Comparison of ENCODE assay signal across 19 cellular contexts in the genomic region with DNA sequence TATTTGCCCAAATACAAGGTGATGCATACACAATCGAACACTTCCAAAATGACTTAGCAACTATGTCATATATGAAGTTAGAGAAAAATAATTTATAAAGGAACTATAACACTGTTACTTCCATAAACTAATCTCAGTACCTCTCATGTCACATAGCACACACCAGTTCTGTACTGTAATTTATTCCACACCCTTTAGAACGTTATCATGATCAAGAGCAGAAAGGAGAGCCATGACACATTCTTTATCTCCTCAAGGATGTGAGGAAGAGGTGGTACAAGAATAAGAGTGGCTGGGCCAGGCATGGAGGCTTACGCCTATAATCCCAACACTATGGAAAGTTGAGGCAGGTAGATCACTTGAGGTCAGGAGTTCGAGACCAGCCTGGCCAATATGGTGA. TPM values are rescaled to one million over a fixed set of nuclear protein-coding genes. Genes with fewer than 3 reads are reported as not detected.
DNase-seq lines count a peak whose midpoint lies in the region; ATAC-seq, FAIRE-seq and TF ChIP-seq lines count a peak whose summit lies in the region.
"Had no signal": no experiment of that assay in that cellular context is flagged by ENCODE, and none has a peak within 500 bp of the region (broad histone marks: within the 10 kb centered on the region; RNA-seq: fewer than 3 reads in every experiment).

No MANE protein-coding gene starts in this region.

- no peak for TF ChIP-seq RAD21 in K562 (CRISPR knock-in tag; conservative IDR thresholded peaks at IDR 0.05 in 1 of 2, IDR thresholded peaks at IDR 0.05 in 1 of 2)

- no peaks in the 10 kb centered on the region for H3K27me3 Mint-ChIP-seq in stimulated activated naive CD8-positive, alpha-beta T cell treated with anti-CD3 and anti-CD28 coated beads, Interleukin-15, Interleukin-2, amounts not matched to agents 100 ng/mL and 50 ng/mL, for 24 hours
- H3K27me3 Mint-ChIP-seq in stimulated activated naive CD8-positive, alpha-beta T cell treated with anti-CD3 and anti-CD28 coated beads, Interleukin-15, amount 100 ng/mL, for 72 hours, result no peaks in the 10 kb centered on the region
- H3K27me3 Mint-ChIP-seq in naive B cell, result no peaks in the 10 kb centered on the region
- no peaks in the 10 kb centered on the region for H3K27me3 Mint-ChIP-seq in CD8-positive, alpha-beta memory T cell
- no peaks in the 10 kb centered on the region for H3K27me3 Mint-ChIP-seq in stimulated activated memory B cell treated with anti-CD40 and anti-IgM and Interleukin-4, amounts not matched to agents 10 μg/mL and 1 μg/mL and 100 μg/mL, for 72 hours

- H3K27ac Mint-ChIP-seq in stimulated activated naive CD8-positive, alpha-beta T cell treated with anti-CD3 and anti-CD28 coated beads, Interleukin-15, Interleukin-2, amounts not matched to agents 100 ng/mL and 50 ng/mL, for 24 hours, result peak overlapping the region; percentile 57
- H3K27ac Mint-ChIP-seq in stimulated activated naive CD8-positive, alpha-beta T cell treated with anti-CD3 and anti-CD28 coated beads, Interleukin-15, amount 100 ng/mL, for 72 hours, result peak overlapping the region in 1 of 2 donors; percentile 50
- peak overlapping the region in 4 of 6 donors; percentile 8 to 87 (median 40) for H3K27ac Mint-ChIP-seq in naive B cell
- H3K27ac Mint-ChIP-seq in CD8-positive, alpha-beta memory T cell, result peak overlapping the region in 2 of 8 donors; percentile 9 to 43
- no peak overlapping the region for H3K27ac Mint-ChIP-seq in stimulated activated memory B cell treated with anti-CD40 and anti-IgM and Interleukin-4, amounts not matched to agents 10 μg/mL and 1 μg/mL and 100 μg/mL, for 72 hours

- H2AFZ ChIP-seq in K562 (ENCODE audit: low read depth, low read length), result no peak overlapping the region

- H3K4me2 ChIP-seq in K562 (ENCODE audit: insufficient read depth, low read length), result no peak overlapping the region; the same call in 1 of the 2 replicates
- H3K4me2 ChIP-seq: KMS-11 had no signal

- no peak for ATAC-seq in stimulated activated naive CD8-positive, alpha-beta T cell treated with anti-CD3 and anti-CD28 coated beads, Interleukin-15, amount 100 ng/mL, for 72 hours
- ATAC-seq in K562, result peak; percentile 35
- no peak for ATAC-seq in naive B cell (ENCODE audit: low read depth in 2 of 2)
- ATAC-seq in esophagus mucosa, result no peak
- ATAC-seq in stimulated activated memory B cell treated with anti-CD40 and anti-IgM and Interleukin-4, amounts not matched to agents 10 μg/mL and 1 μg/mL and 100 μg/mL, for 72 hours, result no peak

- H3K4me1 Mint-ChIP-seq in stimulated activated naive CD8-positive, alpha-beta T cell treated with anti-CD3 and anti-CD28 coated beads, Interleukin-15, Interleukin-2, amounts not matched to agents 100 ng/mL and 50 ng/mL, for 24 hours (ENCODE audit: low read depth), result peaks cover 73% of the 10 kb centered on the region
- peaks cover 53% of the 10 kb centered on the region for H3K4me1 Mint-ChIP-seq in stimulated activated naive CD8-positive, alpha-beta T cell treated with anti-CD3 and anti-CD28 coated beads, Interleukin-15, amount 100 ng/mL, for 72 hours
- H3K4me1 Mint-ChIP-seq in naive B cell, result peaks cover 27 to 58% (median 57%) of the 10 kb centered on the region in 3 donors
- H3K4me1 Mint-ChIP-seq in CD8-positive, alpha-beta memory T cell, result peaks cover 58 to 80% (median 78%) of the 10 kb centered on the region in 3 donors
- peaks cover 78% of the 10 kb centered on the region for H3K4me1 Mint-ChIP-seq in stimulated activated memory B cell treated with anti-CD40 and anti-IgM and Interleukin-4, amounts not matched to agents 10 μg/mL and 1 μg/mL and 100 μg/mL, for 72 hours

- TF ChIP-seq EP300 in K562 (IDR thresholded peaks at IDR 0.05; ENCODE audit: low read length), result no peak

- H3K9me3 Mint-ChIP-seq in stimulated activated naive CD8-positive, alpha-beta T cell treated with anti-CD3 and anti-CD28 coated beads, Interleukin-15, Interleukin-2, amounts not matched to agents 100 ng/mL and 50 ng/mL, for 24 hours, result no peaks in the 10 kb centered on the region
- H3K9me3 Mint-ChIP-seq in stimulated activated naive CD8-positive, alpha-beta T cell treated with anti-CD3 and anti-CD28 coated beads, Interleukin-15, amount 100 ng/mL, for 72 hours, result no peaks in the 10 kb centered on the region
- no peaks in the 10 kb centered on the region for H3K9me3 Mint-ChIP-seq in naive B cell
- H3K9me3 Mint-ChIP-seq in CD8-positive, alpha-beta memory T cell, result no peaks in the 10 kb centered on the region
- H3K9me3 Mint-ChIP-seq in stimulated activated memory B cell treated with anti-CD40 and anti-IgM and Interleukin-4, amounts not matched to agents 10 μg/mL and 1 μg/mL and 100 μg/mL, for 72 hours, result no peaks in the 10 kb centered on the region

- H3K27me3 ChIP-seq in K562 (ENCODE audit: control insufficient read depth in 2 of 2, insufficient read depth in 2 of 2, low read length in 2 of 2), result no peaks in the 10 kb centered on the region
- H3K27me3 ChIP-seq in subcutaneous abdominal adipose tissue (ENCODE audit: control insufficient read depth in 5 of 5, insufficient read depth in 4 of 5, low read length in 5 of 5), result no peaks in the 10 kb centered on the region
- no peaks in the 10 kb centered on the region for H3K27me3 ChIP-seq in CD8-positive, alpha-beta memory T cell (ENCODE audit: insufficient read depth, low read length, poor library complexity, severe bottlenecking)

- H4K20me1 ChIP-seq in K562 (replicated peaks; ENCODE audit: control insufficient read depth, insufficient read depth, low read length), result peaks cover 5% of the 10 kb centered on the region; the same call in 1 of the 2 replicates

- CTCF ChIA-PET in K562 (lab: Yijun Ruan, JAX; ENCODE audit: low intra/inter-chr PET ratio), result no interaction called here
- CTCF ChIA-PET in CD8-positive, alpha-beta memory T cell (lab: Charles Lee), result interaction anchor here (1.0 kb wide), 1 partner anchor 153 kb away, joined by 3 read pairs; no protein-coding TSS in a partner anchor

- WGBS in K562 (ENCODE audit: insufficient coverage, low coverage, missing lambda C conversion rate), result 60% methylated on average over 4 of the region's 4 CpGs

- H3K9me3 ChIP-seq in K562 (replicated peaks; ENCODE audit: control insufficient read depth, insufficient read depth, low read depth, low read length), result no peaks in the 10 kb centered on the region
- no peaks in the 10 kb centered on the region for H3K9me3 ChIP-seq in subcutaneous abdominal adipose tissue (ENCODE audit: control insufficient read depth in 5 of 5, low read length in 5 of 5)
- H3K9me3 ChIP-seq in CD8-positive, alpha-beta memory T cell (ENCODE audit: low read length), result no peaks in the 10 kb centered on the region

- peak overlapping the region; percentile 10; the same call in 1 of the 3 replicates for H3K27ac ChIP-seq in K562 (ENCODE audit: extremely low read depth, low read depth, low read length)
- peak overlapping the region; percentile 12 for H3K27ac ChIP-seq in subcutaneous abdominal adipose tissue (ENCODE audit: low read depth, low read length)
- no peak overlapping the region for H3K27ac ChIP-seq in CD8-positive, alpha-beta memory T cell (ENCODE audit: low read depth, low read length)
- H3K27ac ChIP-seq: KMS-11 had no signal

- H3K4me3 Mint-ChIP-seq in stimulated activated naive CD8-positive, alpha-beta T cell treated with anti-CD3 and anti-CD28 coated beads, Interleukin-15, Interleukin-2, amounts not matched to agents 100 ng/mL and 50 ng/mL, for 24 hours, result no peak overlapping the region
- H3K4me3 Mint-ChIP-seq in stimulated activated naive CD8-positive, alpha-beta T cell treated with anti-CD3 and anti-CD28 coated beads, Interleukin-15, amount 100 ng/mL, for 72 hours, result no peak overlapping the region
- no peak overlapping the region for H3K4me3 Mint-ChIP-seq in naive B cell
- H3K4me3 Mint-ChIP-seq in CD8-positive, alpha-beta memory T cell, result no peak overlapping the region
- no peak overlapping the region for H3K4me3 Mint-ChIP-seq in stimulated activated memory B cell treated with anti-CD40 and anti-IgM and Interleukin-4, amounts not matched to agents 10 μg/mL and 1 μg/mL and 100 μg/mL, for 72 hours

- H3K4me3 ChIP-seq in K562 (no peak overlapping the region), subcutaneous abdominal adipose tissue (ENCODE audit: low read depth in 1 of 5, low read length in 5 of 5) (no peak overlapping the region)
- H3K4me3 ChIP-seq in CD8-positive, alpha-beta memory T cell (ENCODE audit: low read length), result no peak overlapping the region

- no peak for TF ChIP-seq CTCF in K562 (IDR thresholded peaks at IDR 0.05 in 2 of 3, conservative IDR thresholded peaks at IDR 0.05 in 1 of 3; ENCODE audit: insufficient read depth in 2 of 3, low read depth in 1 of 3, low read length in 3 of 3)

- POLR2A ChIA-PET in K562 (lab: Yijun Ruan, JAX), result interaction anchor here (1.3 kb wide), 1 partner anchor 22 kb away, joined by 4 read pairs; no protein-coding TSS in a partner anchor
- POLR2A ChIA-PET in CD8-positive, alpha-beta memory T cell (lab: Charles Lee), result no interaction called here

- H3K36me3 ChIP-seq in K562 (ENCODE audit: control insufficient read depth, insufficient read depth, low read length), result peaks cover 45% of the 10 kb centered on the region; the same call in 2 of the 3 replicates
- no peaks in the 10 kb centered on the region for H3K36me3 ChIP-seq in subcutaneous abdominal adipose tissue (ENCODE audit: control insufficient read depth in 5 of 5, insufficient read depth in 5 of 5, low read length in 5 of 5)
- H3K36me3 ChIP-seq in CD8-positive, alpha-beta memory T cell (ENCODE audit: insufficient read depth, low read length), result no peaks in the 10 kb centered on the region

- H3K4me1 ChIP-seq in K562 (replicated peaks in 1 of 2; ENCODE audit: control insufficient read depth in 2 of 2, insufficient read depth in 2 of 2, low read length in 2 of 2) (peaks cover 3 to 32% of the 10 kb centered on the region in 2 experiments; a peak in 4 of 5 replicates), subcutaneous abdominal adipose tissue (ENCODE audit: control insufficient read depth in 5 of 5, insufficient read depth in 5 of 5, low read length in 5 of 5) (peaks cover 0 to 52% (median 42%) of the 10 kb centered on the region in 5 donors)
- H3K4me1 ChIP-seq in CD8-positive, alpha-beta memory T cell (ENCODE audit: insufficient read depth, low read length), result peaks cover 42% of the 10 kb centered on the region

- intact Hi-C loops in K562 (cut with micrococcal nuclease), result no loop called here

- H3K9me1 ChIP-seq in K562 (ENCODE audit: control insufficient read depth, insufficient read depth, low read length), result no peaks in the 10 kb centered on the region

- FAIRE-seq in K562 (lab: Jason Lieb, UNC), result no peak
- FAIRE-seq: G401.6 had no signal

- H3K36me3 Mint-ChIP-seq in stimulated activated naive CD8-positive, alpha-beta T cell treated with anti-CD3 and anti-CD28 coated beads, Interleukin-15, Interleukin-2, amounts not matched to agents 100 ng/mL and 50 ng/mL, for 24 hours (ENCODE audit: low read depth), result peaks cover 34% of the 10 kb centered on the region
- H3K36me3 Mint-ChIP-seq in naive B cell, result no peaks in the 10 kb centered on the region
- peaks cover 0 to 18% (median 1%) of the 10 kb centered on the region in 3 donors for H3K36me3 Mint-ChIP-seq in CD8-positive, alpha-beta memory T cell
- peaks cover 19% of the 10 kb centered on the region for H3K36me3 Mint-ChIP-seq in stimulated activated memory B cell treated with anti-CD40 and anti-IgM and Interleukin-4, amounts not matched to agents 10 μg/mL and 1 μg/mL and 100 μg/mL, for 72 hours

- no peak for TF ChIP-seq POLR2A in K562 (conservative IDR thresholded peaks at IDR 0.05)

- H3K79me2 ChIP-seq in K562 (ENCODE audit: control insufficient read depth, insufficient read depth, low read length), result peaks cover 97% of the 10 kb centered on the region

- in situ Hi-C loops in K562 (cut with MboI), result no loop called here

- H3K9ac ChIP-seq in K562 (ENCODE audit: insufficient read depth in 1 of 2, low read depth in 2 of 2, low read length in 2 of 2) (no peak overlapping the region), subcutaneous abdominal adipose tissue (ENCODE audit: low read length in 5 of 5) (no peak overlapping the region)
- H3K9ac ChIP-seq: KMS-11 had no signal

- no peak for DNase-seq in stimulated activated naive CD8-positive, alpha-beta T cell treated with anti-CD3 and anti-CD28 coated beads, Interleukin-15, amount 100 ng/mL, for 72 hours
- peak in 2 of 4 experiments; percentile 24 to 37 for DNase-seq in K562 (ENCODE audit: extremely low read depth in 1 of 4, low spot score in 3 of 4)
- DNase-seq in naive B cell, result no peak
- no peak for DNase-seq in CD8-positive, alpha-beta memory T cell
- DNase-seq: C1 segment of cervical spinal cord, COR-L47, DMS 273 treated with DMSO at 0.1 percent for 48 hours, MV-4-11, NCI-H1417 treated with DMSO at 0.1 percent for 48 hours, NCI-H187 treated with DMSO at 0.1 percent for 48 hours, NCI-H345, NCI-H524 treated with DMSO at 0.1 percent for 48 hours, SHP77 treated with DMSO at 0.1 percent for 48 hours had no signal

- BruUV-seq in K562 (replicated peaks; lab: Mats Ljungman, UMichigan), result no TSS peak

RNA-seq across cellular contexts. Expression of gene PICALM, which starts 31.1 kb away (rescaled TPM):
- 475 and 1,498 TPM in 2 replicates for total RNA-seq in K562 (2011; cell fraction: chromatin; rRNA removed; ENCODE audit: low replicate concordance)
- total RNA-seq in K562 (2011; cell fraction: nucleolus; rRNA removed), result 202 and 279 TPM in 2 replicates
- 517 and 758 TPM in 2 replicates for total RNA-seq in K562 (2011; cell fraction: nucleoplasm; rRNA removed)
- total RNA-seq in K562 (2014; rRNA removed) (230 and 307 TPM in 2 replicates), K562 (2014; rRNA removed; fragmentation: Illumina TruSeq; extraction: Trizol) (340 and 386 TPM in 2 replicates), K562 (2015; rRNA removed; fragmentation: Illumina TruSeq; extraction: Trizol) (269 and 309 TPM in 2 replicates), K562 (2021) (281 and 340 TPM in 2 replicates), esophagus mucosa (97.8 TPM)
- polyA plus RNA-seq in K562 (2011; rRNA removed) (681 and 990 TPM in 2 replicates), K562 (2014; fragmentation: Illumina TruSeq; extraction: Trizol) (445 and 542 TPM in 2 replicates), K562 (2014; fragmentation: Nextera tagmentation; extraction: Ambion mirVana) (100 to 1,000 TPM in 1 of 2 experiments, 10 to 100 TPM in 1; 41.3 to 129 TPM), K562 (2014; rRNA removed) (304 TPM in 2 replicates), naive B cell (ENCODE audit: low read depth in 6 of 6) (10 to 100 TPM; 13.3 to 20.2 (median 16.9) TPM)
- polyA plus RNA-seq in K562 (2011; cell fraction: cytosol; rRNA removed), result 509 and 566 TPM in 2 replicates
- 499 and 568 TPM in 2 replicates for polyA plus RNA-seq in K562 (2011; cell fraction: nucleus; rRNA removed)
- polyA plus RNA-seq in K562 (2012), result 259 and 286 TPM in 2 replicates
- polyA minus RNA-seq in K562 (2011; rRNA and poly(A)+ RNA removed), result 1,181 and 1,573 TPM in 2 replicates
- 387 and 658 TPM in 2 replicates for polyA minus RNA-seq in K562 (2011; cell fraction: cytosol; rRNA and poly(A)+ RNA removed)
- 394 and 431 TPM in 2 replicates for polyA minus RNA-seq in K562 (2011; cell fraction: nucleus; rRNA and poly(A)+ RNA removed)
- 100 to 1,000 TPM in 1 of 2 experiments, 10 to 100 TPM in 1; 95.2 to 103 TPM for total RNA-seq in CD8-positive, alpha-beta memory T cell
- polyA plus RNA-seq in CD8-positive, alpha-beta memory T cell, result 25.6 TPM
